8 cellular contexts compared by ENCODE assay signal in genomic region chr17:42180922-42181850, GRCh38. TPM values are rescaled to one million over a fixed set of nuclear protein-coding genes. Genes with fewer than 3 reads are reported as not detected.
DNase-seq lines count a peak whose midpoint lies in the region; ATAC-seq and TF ChIP-seq lines count a peak whose summit lies in the region.

TSS of gene KCNH4 (minus strand) at chr17:42181142. CDS start at chr17:42180945, 197 bp downstream.

- ATAC-seq in GM18861 (IDR thresholded peaks at IDR 0.05; ENCODE audit: unreplicated experiment) = peak; percentile 35

- TF ChIP-seq EP300 in suprapubic skin (IDR thresholded peaks at IDR 0.05) = no peak

- H3K79me2 ChIP-seq in ACC112 (ENCODE audit: control insufficient read depth, insufficient read depth, low read length, unreplicated experiment) (no peaks in the 10 kb centered on the region), osteoblast (ENCODE audit: insufficient read depth, low read length) (no peaks in the 10 kb centered on the region)

- TF ChIP-seq POLR2A in suprapubic skin (IDR thresholded peaks at IDR 0.05) = no peak

- peaks cover 27% of the 10 kb centered on the region for H3K27me3 ChIP-seq in ACC112 (ENCODE audit: insufficient read depth, low read length)
- peaks cover 39% of the 10 kb centered on the region for H3K27me3 ChIP-seq in SJSA1 (replicated peaks)
- H3K27me3 ChIP-seq in osteoblast (ENCODE audit: insufficient read depth, low read length) = peaks cover 32% of the 10 kb centered on the region
- H3K27me3 ChIP-seq in suprapubic skin = peaks cover 46% of the 10 kb centered on the region

- peak; percentile 65 for TF ChIP-seq CTCF in osteoblast (IDR thresholded peaks at IDR 0.05; ENCODE audit: extremely low read depth, low read depth, low read length)
- TF ChIP-seq CTCF in suprapubic skin (IDR thresholded peaks at IDR 0.05) = peak in 1 of 2 donors; percentile 45

- H3K36me3 ChIP-seq in ACC112 (ENCODE audit: insufficient read depth, low read length) = no peaks in the 10 kb centered on the region
- no peaks in the 10 kb centered on the region for H3K36me3 ChIP-seq in SJSA1
- no peaks in the 10 kb centered on the region for H3K36me3 ChIP-seq in osteoblast (ENCODE audit: insufficient read depth, low read length)
- H3K36me3 ChIP-seq in suprapubic skin = no peaks in the 10 kb centered on the region

- H3K27ac ChIP-seq in ACC112 (ENCODE audit: low read depth, low read length) (no peak within 1 kb of the TSS), SJSA1 (no peak within 1 kb of the TSS), osteoblast (ENCODE audit: low read depth, low read length) (no peak within 1 kb of the TSS), suprapubic skin (no peak within 1 kb of the TSS)

- H2AFZ ChIP-seq in ACC112 (ENCODE audit: low read length, unreplicated experiment) = no peak within 1 kb of the TSS
- no peak within 1 kb of the TSS for H2AFZ ChIP-seq in osteoblast (ENCODE audit: low read length)

- H3K9me3 ChIP-seq in SJSA1 (replicated peaks) (peaks cover 7% of the 10 kb centered on the region), osteoblast (ENCODE audit: low read depth, low read length) (no peaks in the 10 kb centered on the region), suprapubic skin (no peaks in the 10 kb centered on the region)

- H3K4me3 ChIP-seq in ACC112 (ENCODE audit: low read depth, low read length) = peak within 1 kb of the TSS; percentile 70
- H3K4me3 ChIP-seq in SJSA1 = no peak within 1 kb of the TSS
- H3K4me3 ChIP-seq in osteoblast (ENCODE audit: insufficient read depth, low read length) = peak within 1 kb of the TSS; percentile 58
- H3K4me3 ChIP-seq in suprapubic skin = peak within 1 kb of the TSS; percentile 43

- peak; percentile 73 to 74 for DNase-seq in Kasumi-1 (lab: John Stamatoyannopoulos, UW)
- DNase-seq in SJSA1 (ENCODE audit: low read depth in 1 of 2, low spot score in 2 of 2) = peak; percentile 23 to 67
- DNase-seq in activated naive CD4-positive, alpha-beta T cell treated with Interleukin-2 at 50 U/mL for 16 hours = peak; percentile 91
- peak; percentile 38 for DNase-seq in globus pallidus (ENCODE audit: low spot score)
- DNase-seq in osteoblast (ENCODE audit: insufficient read length, low spot score, missing footprints) = peak; percentile 96
- peak; percentile 80 to 84 for DNase-seq in suprapubic skin (ENCODE audit: low spot score in 2 of 2)

- H3K4me2 ChIP-seq in osteoblast (ENCODE audit: insufficient read depth, low read length) = peak within 1 kb of the TSS; percentile 63

- 9% methylated on average over 38 of the region's 60 CpGs for WGBS in suprapubic skin

- no peaks in the 10 kb centered on the region for H4K20me1 ChIP-seq in osteoblast (ENCODE audit: insufficient read depth, low read length)

- H3K4me1 ChIP-seq in ACC112 (ENCODE audit: control insufficient read depth, insufficient read depth, low read length, unreplicated experiment) (peaks cover 18% of the 10 kb centered on the region), SJSA1 (replicated peaks) (peaks cover 29% of the 10 kb centered on the region), osteoblast (ENCODE audit: insufficient read depth, low read length) (peaks cover 26% of the 10 kb centered on the region), suprapubic skin (peaks cover 28% of the 10 kb centered on the region)

RNA-seq across cellular contexts. Expression of gene KCNH4, which starts in this region (rescaled TPM):
- total RNA-seq in SJSA1 (2014; rRNA removed; shearing (Covaris generic)) = not detected in 2 replicates
- total RNA-seq in osteoblast (not detected in 2 replicates), suprapubic skin (not detected)

Comparison
In these comparisons a context has a peak if more than half of its experiments do, and no peak if none do; other contexts are left out.
1. Peak in DNase-seq in SJSA1; RNA of the gene not detected or under 1 TPM.
2. Peak in DNase-seq, H3K4me3 ChIP-seq and H3K4me2 ChIP-seq in osteoblast; RNA of the gene not detected or under 1 TPM.
3. Peak in DNase-seq and H3K4me3 ChIP-seq in suprapubic skin; RNA of the gene not detected or under 1 TPM.
4. DNase-seq: peak in every context shown above with its lines; median percentile 96 in osteoblast; 91 in activated naive CD4-positive, alpha-beta T cell treated with Interleukin-2 at 50 U/mL for 16 hours; 82 in suprapubic skin; 74 in Kasumi-1; 45 in SJSA1; 38 in globus pallidus.